Comparison of ENCODE assay signal across 19 cellular contexts in the genomic region with DNA sequence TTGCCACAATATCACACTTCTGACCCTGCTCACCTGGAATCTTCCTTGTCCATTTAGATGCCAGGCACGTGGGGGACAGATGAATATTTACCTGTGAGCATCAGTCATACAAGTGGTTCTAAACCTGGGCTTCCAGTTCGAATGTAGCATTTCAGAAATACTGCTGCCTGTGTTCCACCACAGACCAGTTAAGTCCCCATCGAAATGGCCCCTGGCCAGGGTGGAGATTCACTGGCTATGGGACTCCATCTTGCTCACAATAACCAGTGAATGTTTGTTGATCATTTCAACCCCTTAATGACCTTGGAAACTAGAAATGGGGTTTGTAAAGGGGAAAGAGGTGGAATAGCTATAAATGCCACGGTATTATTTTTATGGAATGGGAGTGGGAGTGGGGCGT.
"Had no signal": no experiment of that assay in that cellular context is flagged by ENCODE, and none has a peak within 500 bp of the region (broad histone marks: within the 10 kb centered on the region; RNA-seq: fewer than 3 reads in every experiment).

No MANE protein-coding gene starts in this region.

- H3K4me1 Mint-ChIP-seq: activated CD4-positive, alpha-beta memory T cell treated with anti-CD3 and anti-CD28 coated beads, Interleukin-2, amount 10 ng/mL, durations not matched to agents 7 days and 5 days; activated naive CD4-positive, alpha-beta T cell treated with anti-CD3 and anti-CD28 coated beads, Interleukin-2, amount 10 ng/mL, durations not matched to agents 7 days and 5 days had no signal

- H3K36me3 Mint-ChIP-seq: activated naive CD4-positive, alpha-beta T cell treated with anti-CD3 and anti-CD28 coated beads, Interleukin-2, amount 10 ng/mL, durations not matched to agents 7 days and 5 days had no signal

- H3K4me3 Mint-ChIP-seq: activated CD4-positive, alpha-beta memory T cell treated with anti-CD3 and anti-CD28 coated beads, Interleukin-2, amount 10 ng/mL, durations not matched to agents 7 days and 5 days; activated naive CD4-positive, alpha-beta T cell treated with anti-CD3 and anti-CD28 coated beads, Interleukin-2, amount 10 ng/mL, durations not matched to agents 7 days and 5 days; stimulated activated memory B cell treated with anti-CD40 and anti-IgM and Interleukin-4, amounts not matched to agents 10 μg/mL and 1 μg/mL and 100 μg/mL, for 72 hours had no signal

- H3K4me1 ChIP-seq: transverse colon had no signal

- H3K36me3 ChIP-seq: heart right ventricle, sigmoid colon, stomach, transverse colon, vagina had no signal

- H3K27me3 ChIP-seq: heart right ventricle, sigmoid colon, stomach, transverse colon, vagina had no signal

- H3K27ac ChIP-seq: coronary artery, heart right ventricle, stomach, transverse colon, vagina had no signal

- H3K9me3 Mint-ChIP-seq: activated CD4-positive, alpha-beta memory T cell treated with anti-CD3 and anti-CD28 coated beads, Interleukin-2, amount 10 ng/mL, durations not matched to agents 7 days and 5 days; activated naive CD4-positive, alpha-beta T cell treated with anti-CD3 and anti-CD28 coated beads, Interleukin-2, amount 10 ng/mL, durations not matched to agents 7 days and 5 days; stimulated activated memory B cell treated with anti-CD40 and anti-IgM and Interleukin-4, amounts not matched to agents 10 μg/mL and 1 μg/mL and 100 μg/mL, for 72 hours had no signal

- H3K27me3 Mint-ChIP-seq: activated CD4-positive, alpha-beta memory T cell treated with anti-CD3 and anti-CD28 coated beads, Interleukin-2, amount 10 ng/mL, durations not matched to agents 7 days and 5 days; activated naive CD4-positive, alpha-beta T cell treated with anti-CD3 and anti-CD28 coated beads, Interleukin-2, amount 10 ng/mL, durations not matched to agents 7 days and 5 days; stimulated activated memory B cell treated with anti-CD40 and anti-IgM and Interleukin-4, amounts not matched to agents 10 μg/mL and 1 μg/mL and 100 μg/mL, for 72 hours had no signal

- ATAC-seq: heart right ventricle; left ventricle myocardium superior; stimulated activated memory B cell treated with anti-CD40 and anti-IgM and Interleukin-4, amounts not matched to agents 10 μg/mL and 1 μg/mL and 100 μg/mL, for 72 hours had no signal

- H3K27ac Mint-ChIP-seq: activated CD4-positive, alpha-beta memory T cell treated with anti-CD3 and anti-CD28 coated beads, Interleukin-2, amount 10 ng/mL, durations not matched to agents 7 days and 5 days; activated naive CD4-positive, alpha-beta T cell treated with anti-CD3 and anti-CD28 coated beads, Interleukin-2, amount 10 ng/mL, durations not matched to agents 7 days and 5 days; stimulated activated memory B cell treated with anti-CD40 and anti-IgM and Interleukin-4, amounts not matched to agents 10 μg/mL and 1 μg/mL and 100 μg/mL, for 72 hours had no signal

- H3K4me3 ChIP-seq: coronary artery, heart right ventricle, sigmoid colon, smooth muscle cell, stomach, transverse colon, vagina had no signal

- DNase-seq: activated CD4-positive, alpha-beta memory T cell treated with anti-CD3 and anti-CD28 coated beads, Interleukin-2, amount 10 ng/mL, durations not matched to agents 7 days and 5 days; activated CD4-positive, alpha-beta T cell treated with anti-CD3 and anti-CD28 coated beads for 48 hours; activated effector memory CD4-positive, alpha-beta T cell treated with anti-CD3 and anti-CD28 coated beads, Interleukin-2, amount 50 U/mL, for 16 hours; activated naive CD4-positive, alpha-beta T cell treated with anti-CD3 and anti-CD28 coated beads, Interleukin-2, amount 10 ng/mL, durations not matched to agents 7 days and 5 days; amygdala; cerebellar nuclear complex; heart right ventricle; left ventricle myocardium superior; occipital lobe; posterior cingulate gyrus; sigmoid colon; stimulated activated CD4-positive, alpha-beta T cell treated with anti-CD3 and anti-CD28 coated beads, Interleukin-15, amount 100 ng/mL, for 24 hours; stomach; T1000; transverse colon had no signal

- H3K9me3 ChIP-seq: heart right ventricle, sigmoid colon, stomach, transverse colon, vagina had no signal
